In genomic region chr14:100312110-100313044, GRCh38 we compare ENCODE assay signal across 1 cellular context.
A peak's percentile ranks its signal among the peaks of the same experiment; 100 is the strongest.
TF ChIP-seq lines count a peak whose summit lies in the region.
"Not testable (repeated sequence)": the region's sequence is repeated elsewhere in the genome, so short reads cannot be mapped to it uniquely, and the experiment has no call there.

No MANE protein-coding gene starts in this region.

TF ChIP-seq in K562, 482 proteins besides CTCF, POLR2A, EP300 and RAD21:
- peak; percentile 39 for TF ChIP-seq CBFA2T2 (conservative IDR thresholded peaks at IDR 0.05)
- peak; percentile 80 for TF ChIP-seq MAX (CRISPR knock-in tag; IDR thresholded peaks at IDR 0.05)
- TF ChIP-seq MEIS2 (IDR thresholded peaks at IDR 0.05; ENCODE audit: partially characterized antibody), result peak; percentile 52
- TF ChIP-seq TCF3 (CRISPR knock-in tag; IDR thresholded peaks at IDR 0.05), result peak; percentile 79
- 0 out of 2 replicates have a peak, but pooled peaks have one; percentile 20 for TF ChIP-seq SPI1 (IDR thresholded peaks at IDR 0.05; ENCODE audit: borderline replicate concordance, low read depth, low read length)
- 0 out of 2 replicates have a peak, but pooled peaks have one; percentile 3 for TF ChIP-seq CXXC5 (CRISPR knock-in tag; IDR thresholded peaks at IDR 0.05)
- 0 out of 2 replicates have a peak, but pooled peaks have one; percentile 10 for TF ChIP-seq TEAD4 (IDR thresholded peaks at IDR 0.05; ENCODE audit: low read length)
- TF ChIP-seq TEAD4 (CRISPR knock-in tag; IDR thresholded peaks at IDR 0.05; ENCODE audit: borderline replicate concordance); PBX2 (CRISPR knock-in tag; IDR thresholded peaks at IDR 0.05; ENCODE audit: low read depth): not testable (repeated sequence)
- peak; percentile 31 for TF ChIP-seq PBX2 (tag; conservative IDR thresholded peaks at IDR 0.05; ENCODE audit: low read depth)
- TF ChIP-seq GATA2 (CRISPR knock-in tag; IDR thresholded peaks at IDR 0.05), result peak; percentile 59
- TF ChIP-seq CBFA2T3 (IDR thresholded peaks at IDR 0.05), result peak; percentile 49
